ENCODE assay signal across 1 cellular context in genomic region chr11:62715150-62716130, GRCh38.
TF ChIP-seq lines count a peak whose summit lies in the region.

No MANE protein-coding gene starts in this region.

TF ChIP-seq in SK-N-SH treated with all-trans-retinoic acid at 6 μM for 48 hours, 23 proteins besides CTCF, POLR2A, EP300 and RAD21 (continued from another document):
- no peak for TF ChIP-seq TCF4 (CRISPR knock-in tag; IDR thresholded peaks at IDR 0.05; ENCODE audit: borderline replicate concordance)
TF ChIP-seq in SK-N-SH treated with all-trans-retinoic acid at 6 μM for 48 hours: peak in this region for 0.
